ENCODE assay signal across 14 cellular contexts in the genomic region with DNA sequence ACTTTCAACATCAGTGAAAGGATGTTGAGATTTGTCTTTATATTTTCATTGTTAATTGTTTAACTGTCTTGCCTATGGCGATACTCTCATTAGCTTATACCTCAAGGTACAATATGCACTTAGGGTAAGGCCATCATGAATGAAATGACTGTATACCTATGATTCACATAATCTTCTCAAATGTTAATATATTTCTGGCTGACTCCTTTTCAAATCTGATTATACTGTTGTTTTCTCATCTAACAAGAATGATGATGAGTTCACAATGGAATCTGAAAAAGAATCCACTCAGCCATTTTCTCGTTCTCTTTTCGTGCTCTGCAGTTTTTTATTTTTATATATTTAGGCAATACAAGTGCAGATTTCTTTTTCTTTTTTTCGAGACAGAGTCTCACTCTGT.
DNase-seq lines count a peak whose midpoint lies in the region; ATAC-seq and TF ChIP-seq lines count a peak whose summit lies in the region.
"Had no signal": no experiment of that assay in that cellular context is flagged by ENCODE, and none has a peak within 500 bp of the region (broad histone marks: within the 10 kb centered on the region; RNA-seq: fewer than 3 reads in every experiment).

No MANE protein-coding gene starts in this region.

- ATAC-seq in natural killer cell treated with Interleukin-12 subunit alpha and Interleukin-12 subunit beta and Interleukin-15 and Interleukin-18, amount 100 ng/mL, for 72 hours = no peak

- TF ChIP-seq CTCF in SK-N-SH (IDR thresholded peaks at IDR 0.05) = no peak
- no peak for TF ChIP-seq CTCF in nephron progenitor cell (IDR thresholded peaks at IDR 0.05)
- TF ChIP-seq CTCF in Caco-2 (IDR thresholded peaks at IDR 0.05; ENCODE audit: insufficient read depth in 1 of 2, low read depth in 1 of 2, low read length in 1 of 2, severe bottlenecking in 1 of 2, unreplicated experiment in 1 of 2) = no peak

- H3K79me2 ChIP-seq in GM23248 (ENCODE audit: insufficient read depth) = no peaks in the 10 kb centered on the region
- no peaks in the 10 kb centered on the region for H3K79me2 ChIP-seq in SK-N-SH (ENCODE audit: insufficient read depth)

- H3K27ac ChIP-seq in GM23248 (peak overlapping the region; percentile 85), SK-N-SH (ENCODE audit: low read depth in 2 of 2, low read length in 1 of 2) (peak overlapping the region in 1 of 2 experiments; percentile 82; a peak in 2 of 4 replicates)

- WGBS in GM23248 (ENCODE audit: low coverage in 1 of 2, low lambda C conversion rate in 2 of 2, missing lambda C conversion rate in 2 of 2), 2 experiments = 4 to 8% methylated on average over 4 of the region's 4 CpGs
- WGBS in SK-N-SH (ENCODE audit: low lambda C conversion rate) = 19% methylated on average over 4 of the region's 4 CpGs

- CTCF ChIA-PET in SK-N-SH (lab: Yijun Ruan, JAX) (interaction anchor here (0.6 to 2.2 kb wide), 27 partner anchors 9 to 1018 kb away, joined by 3 to 16 read pairs (median 4); no protein-coding TSS in a partner anchor), Caco-2 (lab: Charles Lee) (interaction anchor here (0.6 to 1.5 kb wide), 2 partner anchors 15 to 57 kb away, joined by 4 to 7 read pairs; no protein-coding TSS in a partner anchor)

- H3F3A ChIP-seq in GM23248 (ENCODE audit: insufficient read depth) (peaks cover 36% of the 10 kb centered on the region), SK-N-SH (replicated peaks; ENCODE audit: insufficient read depth) (peaks cover 30% of the 10 kb centered on the region)

- intact Hi-C loops in Caco-2 (cut with micrococcal nuclease; ENCODE audit: unreplicated experiment) = loop anchor here (10.0 kb wide), 1 partner anchor 455 kb away; a partner anchor contains a TSS

- no TSS peak for BruUV-seq in Caco-2 (replicated peaks; lab: Mats Ljungman, UMichigan)

- no peaks in the 10 kb centered on the region for H3K9me2 ChIP-seq in GM23248 (ENCODE audit: insufficient read depth)
- no peaks in the 10 kb centered on the region for H3K9me2 ChIP-seq in SK-N-SH

- peaks cover 34% of the 10 kb centered on the region for H3K4me1 Mint-ChIP-seq in nephron progenitor cell
- H3K4me1 Mint-ChIP-seq in Caco-2 (ENCODE audit: low read depth, unreplicated experiment) = no peaks in the 10 kb centered on the region
- no peaks in the 10 kb centered on the region for H3K4me1 Mint-ChIP-seq in natural killer cell treated with Interleukin-12 subunit alpha and Interleukin-12 subunit beta and Interleukin-15 and Interleukin-18, amount 100 ng/mL, for 72 hours (ENCODE audit: low read depth in 2 of 2)

- H3K4me1 ChIP-seq in GM23248 (ENCODE audit: insufficient read depth) = peaks cover 45% of the 10 kb centered on the region
- peaks cover 7 to 16% of the 10 kb centered on the region in 2 experiments; a peak in 2 of 4 replicates for H3K4me1 ChIP-seq in SK-N-SH (ENCODE audit: control insufficient read depth in 1 of 2, insufficient read depth in 2 of 2, low read depth in 1 of 2, low read length in 1 of 2)
- H3K4me1 ChIP-seq in Caco-2 = no peaks in the 10 kb centered on the region
- H3K4me1 ChIP-seq: left lung had no signal

- peak; percentile 78 for DNase-seq in A172 (ENCODE audit: low spot score)
- peak; percentile 86 for DNase-seq in GM23248
- DNase-seq in SK-N-SH = no peak
- DNase-seq in fibroblast of peridontal ligament (ENCODE audit: extremely low read depth) = peak; percentile 69
- DNase-seq in nephron progenitor cell = no peak
- no peak for DNase-seq in Caco-2
- no peak for DNase-seq in D341Med (ENCODE audit: low spot score)
- DNase-seq in natural killer cell treated with Interleukin-12 subunit alpha and Interleukin-12 subunit beta and Interleukin-15 and Interleukin-18, amount 100 ng/mL, for 72 hours (ENCODE audit: low spot score) = no peak
- DNase-seq: DMS153, GOT3, left lung, NCI-H748 treated with DMSO at 0.1 percent for 48 hours had no signal

- no peaks in the 10 kb centered on the region for H3K36me3 Mint-ChIP-seq in nephron progenitor cell (ENCODE audit: low read depth)
- no peaks in the 10 kb centered on the region for H3K36me3 Mint-ChIP-seq in Caco-2 (ENCODE audit: insufficient read depth, unreplicated experiment)
- no peaks in the 10 kb centered on the region for H3K36me3 Mint-ChIP-seq in natural killer cell treated with Interleukin-12 subunit alpha and Interleukin-12 subunit beta and Interleukin-15 and Interleukin-18, amount 100 ng/mL, for 72 hours

- H3K36me3 ChIP-seq in GM23248 (ENCODE audit: low read depth) = no peaks in the 10 kb centered on the region
- H3K36me3 ChIP-seq in SK-N-SH (replicated peaks in 1 of 2; ENCODE audit: control insufficient read depth in 1 of 2, insufficient read depth in 2 of 2, low read length in 1 of 2) = no peaks in the 10 kb centered on the region
- no peaks in the 10 kb centered on the region for H3K36me3 ChIP-seq in Caco-2 (ENCODE audit: control insufficient read depth, insufficient read depth, low read length)
- H3K36me3 ChIP-seq: left lung had no signal

- TF ChIP-seq EP300 in SK-N-SH (IDR thresholded peaks at IDR 0.05; ENCODE audit: borderline replicate concordance in 1 of 2, low read depth in 1 of 2, low read length in 1 of 2) = peak in 1 of 2 experiments; percentile 45; a peak in 2 of 4 replicates

- H3K9me3 Mint-ChIP-seq in nephron progenitor cell = peaks cover 3% of the 10 kb centered on the region
- no peaks in the 10 kb centered on the region for H3K9me3 Mint-ChIP-seq in Caco-2 (ENCODE audit: unreplicated experiment)
- H3K9me3 Mint-ChIP-seq in natural killer cell treated with Interleukin-12 subunit alpha and Interleukin-12 subunit beta and Interleukin-15 and Interleukin-18, amount 100 ng/mL, for 72 hours = no peaks in the 10 kb centered on the region

- no peaks in the 10 kb centered on the region for H3K27me3 ChIP-seq in GM23248 (replicated peaks; ENCODE audit: insufficient read depth)
- no peaks in the 10 kb centered on the region for H3K27me3 ChIP-seq in SK-N-SH (ENCODE audit: insufficient read depth)
- H3K27me3 ChIP-seq in Caco-2 (replicated peaks; ENCODE audit: control insufficient read depth, insufficient read depth, low read length) = no peaks in the 10 kb centered on the region
- H3K27me3 ChIP-seq: left lung had no signal

- H3K27me3 Mint-ChIP-seq in nephron progenitor cell (ENCODE audit: low read depth, poor library complexity) (peaks cover 8% of the 10 kb centered on the region), Caco-2 (ENCODE audit: insufficient read depth, unreplicated experiment) (no peaks in the 10 kb centered on the region)
- peaks cover 0 to 2% of the 10 kb centered on the region in 2 donors for H3K27me3 Mint-ChIP-seq in natural killer cell treated with Interleukin-12 subunit alpha and Interleukin-12 subunit beta and Interleukin-15 and Interleukin-18, amount 100 ng/mL, for 72 hours
- H3K27me3 Mint-ChIP-seq: stimulated activated naive CD8-positive, alpha-beta T cell treated with anti-CD3 and anti-CD28 coated beads, Interleukin-15, Interleukin-2, amounts not matched to agents 100 ng/mL and 50 ng/mL, for 24 hours had no signal

- TF ChIP-seq RAD21 in SK-N-SH (IDR thresholded peaks at IDR 0.05; ENCODE audit: low read length) = no peak

- POLR2A ChIA-PET in SK-N-SH (lab: Yijun Ruan, JAX) = no interaction called here
- POLR2A ChIA-PET in Caco-2 (lab: Charles Lee) = interaction anchor here (1.4 kb wide), 1 partner anchor 10 kb away, joined by 5 read pairs; no protein-coding TSS in a partner anchor

- peak overlapping the region; percentile 52 for H3K4me2 ChIP-seq in GM23248 (ENCODE audit: unreplicated experiment)
- H3K4me2 ChIP-seq in SK-N-SH = peak overlapping the region; percentile 18; the same call in 1 of the 2 replicates

- H2AFZ ChIP-seq in GM23248 (no peak overlapping the region), SK-N-SH (ENCODE audit: low read depth) (no peak overlapping the region)

- H3K9ac ChIP-seq in GM23248 = no peak overlapping the region
- peak overlapping the region; percentile 42; the same call in 1 of the 2 replicates for H3K9ac ChIP-seq in SK-N-SH

- H4K20me1 ChIP-seq in GM23248 (ENCODE audit: insufficient read depth) = no peaks in the 10 kb centered on the region
- no peaks in the 10 kb centered on the region for H4K20me1 ChIP-seq in SK-N-SH (ENCODE audit: insufficient read depth)

- in situ Hi-C loops in GM23248 (cut with MboI) = no loop called here

- H3K4me3 ChIP-seq in GM23248 = no peak overlapping the region
- no peak overlapping the region for H3K4me3 ChIP-seq in SK-N-SH (ENCODE audit: low read depth in 2 of 2, low read length in 1 of 2)
- H3K4me3 ChIP-seq in Caco-2 (ENCODE audit: low read depth, low read length) = no peak overlapping the region
- H3K4me3 ChIP-seq: left lung had no signal

- no peaks in the 10 kb centered on the region for H3K9me3 ChIP-seq in GM23248 (ENCODE audit: low read depth)
- H3K9me3 ChIP-seq in SK-N-SH = no peaks in the 10 kb centered on the region
- no peaks in the 10 kb centered on the region for H3K9me3 ChIP-seq in Caco-2
- H3K9me3 ChIP-seq: left lung had no signal

- H3K4me3 Mint-ChIP-seq in nephron progenitor cell = no peak overlapping the region
- H3K4me3 Mint-ChIP-seq in Caco-2 (ENCODE audit: unreplicated experiment) = no peak overlapping the region
- no peak overlapping the region for H3K4me3 Mint-ChIP-seq in natural killer cell treated with Interleukin-12 subunit alpha and Interleukin-12 subunit beta and Interleukin-15 and Interleukin-18, amount 100 ng/mL, for 72 hours
- H3K4me3 Mint-ChIP-seq: stimulated activated naive CD8-positive, alpha-beta T cell treated with anti-CD3 and anti-CD28 coated beads, Interleukin-15, Interleukin-2, amounts not matched to agents 100 ng/mL and 50 ng/mL, for 24 hours; WTC11 had no signal

- H3K27ac Mint-ChIP-seq in nephron progenitor cell (no peak overlapping the region), Caco-2 (ENCODE audit: unreplicated experiment) (no peak overlapping the region)
- no peak overlapping the region for H3K27ac Mint-ChIP-seq in natural killer cell treated with Interleukin-12 subunit alpha and Interleukin-12 subunit beta and Interleukin-15 and Interleukin-18, amount 100 ng/mL, for 72 hours
- H3K27ac Mint-ChIP-seq: stimulated activated naive CD8-positive, alpha-beta T cell treated with anti-CD3 and anti-CD28 coated beads, Interleukin-15, Interleukin-2, amounts not matched to agents 100 ng/mL and 50 ng/mL, for 24 hours; WTC11 had no signal

TF ChIP-seq in SK-N-SH, 30 proteins besides CTCF, POLR2A, EP300 and RAD21 (continues in another document):
- TF ChIP-seq YY1 (IDR thresholded peaks at IDR 0.05; ENCODE audit: low read depth) (peak; percentile 28; the same call in 1 of the 2 replicates), CHD2 (IDR thresholded peaks at IDR 0.05; ENCODE audit: low read length, partially characterized antibody) (no peak), GABPA (IDR thresholded peaks at IDR 0.05; ENCODE audit: low read depth) (no peak), TEAD4 (IDR thresholded peaks at IDR 0.05; ENCODE audit: borderline replicate concordance, insufficient read depth) (peak; percentile 37; the same call in 1 of the 2 replicates), TCF12 (IDR thresholded peaks at IDR 0.05) (peak; percentile 46; the same call in 1 of the 2 replicates), FOXM1 (IDR thresholded peaks at IDR 0.05; ENCODE audit: low read depth) (no peak), FOSL2 (IDR thresholded peaks at IDR 0.05; ENCODE audit: borderline replicate concordance, low read depth) (peak; percentile 78; the same call in 1 of the 2 replicates), NFIC (IDR thresholded peaks at IDR 0.05; ENCODE audit: borderline replicate concordance) (peak; percentile 47; the same call in 1 of the 2 replicates)

Comparison
In these comparisons a context has a peak if more than half of its experiments do, and no peak if none do; other contexts are left out.
1. DNase-seq: peak in A172 (single experiment), GM23248 (single experiment) and fibroblast of peridontal ligament (single experiment); none in SK-N-SH (single experiment), nephron progenitor cell (single experiment), Caco-2 (0 of 2), D341Med (single experiment) and natural killer cell treated with Interleukin-12 subunit alpha and Interleukin-12 subunit beta and Interleukin-15 and Interleukin-18, amount 100 ng/mL, for 72 hours (single experiment).